1 cellular context compared by ENCODE assay signal in the genomic region with DNA sequence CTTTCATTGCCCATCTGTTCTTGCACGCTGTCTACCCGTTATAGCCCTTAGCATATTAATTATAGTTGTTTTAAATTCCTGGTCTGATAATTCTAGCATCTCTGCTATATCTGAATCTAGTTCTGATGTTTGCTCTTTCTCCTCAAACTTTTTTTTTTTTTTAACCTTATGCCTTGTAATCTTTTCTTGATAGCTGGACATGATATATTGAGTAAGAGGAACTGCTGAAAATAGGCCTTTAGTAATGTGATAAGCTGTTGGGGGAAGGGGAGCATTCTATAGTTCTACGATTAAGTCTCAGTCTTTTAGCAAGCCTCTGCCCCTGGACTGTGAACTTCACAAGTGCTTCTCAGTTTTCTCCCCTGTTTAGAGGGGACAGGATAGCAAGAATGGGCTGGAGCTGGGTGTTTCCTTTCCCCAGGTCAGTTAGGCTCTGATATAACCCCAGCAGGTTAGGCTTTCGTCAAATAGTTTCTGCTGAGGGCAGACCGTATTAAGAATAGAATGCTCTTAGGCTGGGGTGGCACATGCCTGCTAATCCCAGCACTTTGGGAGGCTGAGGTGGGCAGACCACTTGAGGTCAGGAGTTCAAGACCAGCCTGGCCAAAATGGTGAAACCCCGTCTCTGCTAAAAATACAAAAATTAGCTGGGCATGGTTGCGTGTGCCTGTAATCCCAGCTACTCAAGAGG.
TF ChIP-seq lines count a peak whose summit lies in the region.

No MANE protein-coding gene starts in this region.

TF ChIP-seq in K562, 482 proteins besides CTCF, POLR2A, EP300 and RAD21 (continued from another document and continues in another):
- TF ChIP-seq RNF219 (CRISPR knock-in tag; IDR thresholded peaks at IDR 0.05) (no peak), PTTG1 (tag; IDR thresholded peaks at IDR 0.05; ENCODE audit: low read depth) (no peak), ZNF140 (CRISPR knock-in tag; IDR thresholded peaks at IDR 0.05) (no peak), YBX1 (IDR thresholded peaks at IDR 0.05) (no peak), ZKSCAN3 (CRISPR knock-in tag; IDR thresholded peaks at IDR 0.05) (no peak), KDM4B (IDR thresholded peaks at IDR 0.05; ENCODE audit: borderline replicate concordance in 2 of 2, low read depth in 1 of 2) (no peak), SRF (CRISPR knock-in tag; IDR thresholded peaks at IDR 0.05) (no peak), PCBP2 (IDR thresholded peaks at IDR 0.05; ENCODE audit: low read depth, low read length, poor library complexity, severe bottlenecking) (no peak), SIN3B (IDR thresholded peaks at IDR 0.05; ENCODE audit: low read depth) (no peak), CCNT2 (IDR thresholded peaks at IDR 0.05; ENCODE audit: borderline replicate concordance, extremely low read depth, insufficient read length, low read depth, low read length) (no peak), NFXL1 (CRISPR knock-in tag; IDR thresholded peaks at IDR 0.05) (no peak), ID3 (CRISPR knock-in tag; IDR thresholded peaks at IDR 0.05) (no peak), ID3 (tag; IDR thresholded peaks at IDR 0.05) (no peak), FOXK1 (CRISPR knock-in tag; IDR thresholded peaks at IDR 0.05; ENCODE audit: borderline replicate concordance) (no peak), MAZ (CRISPR knock-in tag; conservative IDR thresholded peaks at IDR 0.05 in 1 of 2, IDR thresholded peaks at IDR 0.05 in 1 of 2) (no peak), ZNF408 (CRISPR knock-in tag; IDR thresholded peaks at IDR 0.05; ENCODE audit: low read depth) (no peak), MCM7 (IDR thresholded peaks at IDR 0.05) (no peak), FOXJ3 (CRISPR knock-in tag; IDR thresholded peaks at IDR 0.05) (no peak), CSDE1 (IDR thresholded peaks at IDR 0.05) (no peak), RBBP5 (IDR thresholded peaks at IDR 0.05; ENCODE audit: borderline replicate concordance, insufficient read depth, low read length, poor library complexity, severe bottlenecking) (peak; percentile 38), RNF2 (IDR thresholded peaks at IDR 0.05) (peak; percentile 80), HNRNPUL1 (IDR thresholded peaks at IDR 0.05; ENCODE audit: low read length) (no peak), CBX2 (IDR thresholded peaks at IDR 0.05; ENCODE audit: insufficient read depth, low read length, poor library complexity, severe bottlenecking) (no peak), NONO (IDR thresholded peaks at IDR 0.05; ENCODE audit: low read depth in 2 of 2, low read length in 1 of 2) (no peak), PHF8 (IDR thresholded peaks at IDR 0.05; ENCODE audit: borderline replicate concordance, low read length) (peak; percentile 9; the same call in 1 of the 2 replicates), MNT (conservative IDR thresholded peaks at IDR 0.05) (no peak), JUN (IDR thresholded peaks at IDR 0.05; ENCODE audit: borderline replicate concordance, low read depth, low read length) (no peak), JUN (CRISPR knock-in tag; IDR thresholded peaks at IDR 0.05; ENCODE audit: borderline replicate concordance) (no peak), ZNF766 (CRISPR knock-in tag; conservative IDR thresholded peaks at IDR 0.05) (no peak), FOXK2 (conservative IDR thresholded peaks at IDR 0.05 in 1 of 2, IDR thresholded peaks at IDR 0.05 in 1 of 2; ENCODE audit: low read depth in 2 of 2) (no peak), ZNF785 (CRISPR knock-in tag; IDR thresholded peaks at IDR 0.05) (no peak), NCOA1 (IDR thresholded peaks at IDR 0.05; ENCODE audit: low read depth) (no peak), ZZZ3 (IDR thresholded peaks at IDR 0.05) (no peak), HDAC3 (IDR thresholded peaks at IDR 0.05; ENCODE audit: borderline replicate concordance, partially characterized antibody) (peak; percentile 32), ZNF445 (CRISPR knock-in tag; IDR thresholded peaks at IDR 0.05; ENCODE audit: low read depth) (no peak), SRSF7 (optimal IDR thresholded peaks at IDR 0.05; ENCODE audit: low read depth, low read length) (no peak), E2F6 (IDR thresholded peaks at IDR 0.05; ENCODE audit: borderline replicate concordance in 1 of 2, extremely low read depth in 1 of 2, insufficient read depth in 1 of 2, insufficient read length in 1 of 2, low read depth in 1 of 2, low read length in 1 of 2, poor library complexity in 1 of 2, severe bottlenecking in 1 of 2) (no peak), SMAD3 (CRISPR knock-in tag; conservative IDR thresholded peaks at IDR 0.05) (no peak), CGGBP1 (CRISPR knock-in tag; IDR thresholded peaks at IDR 0.05) (no peak), RREB1 (CRISPR knock-in tag; IDR thresholded peaks at IDR 0.05) (no peak), MTF1 (CRISPR knock-in tag; IDR thresholded peaks at IDR 0.05; ENCODE audit: borderline replicate concordance) (no peak), DDX20 (tag; IDR thresholded peaks at IDR 0.05; ENCODE audit: low read depth) (no peak), PPARD (CRISPR knock-in tag; IDR thresholded peaks at IDR 0.05) (no peak), ZNF232 (CRISPR knock-in tag; IDR thresholded peaks at IDR 0.05) (no peak), CEBPG (CRISPR knock-in tag; IDR thresholded peaks at IDR 0.05) (no peak), CEBPG (tag; conservative IDR thresholded peaks at IDR 0.05 in 1 of 2, IDR thresholded peaks at IDR 0.05 in 1 of 2) (peak in 1 of 2 experiments; percentile 29; a peak in 1 of 4 replicates), EHMT2 (IDR thresholded peaks at IDR 0.05) (no peak)
- TF ChIP-seq, protein P1, sequence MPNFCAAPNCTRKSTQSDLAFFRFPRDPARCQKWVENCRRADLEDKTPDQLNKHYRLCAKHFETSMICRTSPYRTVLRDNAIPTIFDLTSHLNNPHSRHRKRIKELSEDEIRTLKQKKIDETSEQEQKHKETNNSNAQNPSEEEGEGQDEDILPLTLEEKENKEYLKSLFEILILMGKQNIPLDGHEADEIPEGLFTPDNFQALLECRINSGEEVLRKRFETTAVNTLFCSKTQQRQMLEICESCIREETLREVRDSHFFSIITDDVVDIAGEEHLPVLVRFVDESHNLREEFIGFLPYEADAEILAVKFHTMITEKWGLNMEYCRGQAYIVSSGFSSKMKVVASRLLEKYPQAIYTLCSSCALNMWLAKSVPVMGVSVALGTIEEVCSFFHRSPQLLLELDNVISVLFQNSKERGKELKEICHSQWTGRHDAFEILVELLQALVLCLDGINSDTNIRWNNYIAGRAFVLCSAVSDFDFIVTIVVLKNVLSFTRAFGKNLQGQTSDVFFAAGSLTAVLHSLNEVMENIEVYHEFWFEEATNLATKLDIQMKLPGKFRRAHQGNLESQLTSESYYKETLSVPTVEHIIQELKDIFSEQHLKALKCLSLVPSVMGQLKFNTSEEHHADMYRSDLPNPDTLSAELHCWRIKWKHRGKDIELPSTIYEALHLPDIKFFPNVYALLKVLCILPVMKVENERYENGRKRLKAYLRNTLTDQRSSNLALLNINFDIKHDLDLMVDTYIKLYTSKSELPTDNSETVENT (CRISPR knock-in tag; IDR thresholded peaks at IDR 0.05): no peak
- TF ChIP-seq, protein P2, sequence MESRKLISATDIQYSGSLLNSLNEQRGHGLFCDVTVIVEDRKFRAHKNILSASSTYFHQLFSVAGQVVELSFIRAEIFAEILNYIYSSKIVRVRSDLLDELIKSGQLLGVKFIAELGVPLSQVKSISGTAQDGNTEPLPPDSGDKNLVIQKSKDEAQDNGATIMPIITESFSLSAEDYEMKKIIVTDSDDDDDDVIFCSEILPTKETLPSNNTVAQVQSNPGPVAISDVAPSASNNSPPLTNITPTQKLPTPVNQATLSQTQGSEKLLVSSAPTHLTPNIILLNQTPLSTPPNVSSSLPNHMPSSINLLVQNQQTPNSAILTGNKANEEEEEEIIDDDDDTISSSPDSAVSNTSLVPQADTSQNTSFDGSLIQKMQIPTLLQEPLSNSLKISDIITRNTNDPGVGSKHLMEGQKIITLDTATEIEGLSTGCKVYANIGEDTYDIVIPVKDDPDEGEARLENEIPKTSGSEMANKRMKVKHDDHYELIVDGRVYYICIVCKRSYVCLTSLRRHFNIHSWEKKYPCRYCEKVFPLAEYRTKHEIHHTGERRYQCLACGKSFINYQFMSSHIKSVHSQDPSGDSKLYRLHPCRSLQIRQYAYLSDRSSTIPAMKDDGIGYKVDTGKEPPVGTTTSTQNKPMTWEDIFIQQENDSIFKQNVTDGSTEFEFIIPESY (CRISPR knock-in tag; IDR thresholded peaks at IDR 0.05): peak; percentile 37; the same call in 1 of the 2 replicates
- TF ChIP-seq, protein P3, sequence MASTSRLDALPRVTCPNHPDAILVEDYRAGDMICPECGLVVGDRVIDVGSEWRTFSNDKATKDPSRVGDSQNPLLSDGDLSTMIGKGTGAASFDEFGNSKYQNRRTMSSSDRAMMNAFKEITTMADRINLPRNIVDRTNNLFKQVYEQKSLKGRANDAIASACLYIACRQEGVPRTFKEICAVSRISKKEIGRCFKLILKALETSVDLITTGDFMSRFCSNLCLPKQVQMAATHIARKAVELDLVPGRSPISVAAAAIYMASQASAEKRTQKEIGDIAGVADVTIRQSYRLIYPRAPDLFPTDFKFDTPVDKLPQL (IDR thresholded peaks at IDR 0.05; ENCODE audit: extremely low read depth, insufficient read length): no peak
